ENCODE assay signal across 15 cellular contexts in genomic region chr1:166489356-166489669, GRCh38.
DNase-seq lines count a peak whose midpoint lies in the region; ATAC-seq lines count a peak whose summit lies in the region.
"Had no signal": no experiment of that assay in that cellular context is flagged by ENCODE, and none has a peak within 500 bp of the region (broad histone marks: within the 10 kb centered on the region; RNA-seq: fewer than 3 reads in every experiment).

No MANE protein-coding gene starts in this region.

- DNase-seq in CD4-positive, CD25-positive, alpha-beta regulatory T cell, result no peak
- no peak for DNase-seq in Jurkat, Clone E6-1 (ENCODE audit: low read depth, low spot score)
- DNase-seq in adipocyte (ENCODE audit: low read depth) (no peak), epidermal melanocyte (ENCODE audit: insufficient read length, low spot score) (no peak)
- no peak for DNase-seq in activated CD4-positive, alpha-beta T cell treated with anti-CD3 and anti-CD28 coated beads for 4 hours
- DNase-seq in activated T-cell treated with anti-CD3 and anti-CD28 coated beads, Interleukin-2, amount 50 U/mL, for 48 hours, result no peak
- no peak for DNase-seq in stimulated activated CD4-positive, alpha-beta T cell treated with anti-CD3 and anti-CD28 coated beads, Interleukin-2, amount 100 ng/mL, for 48 hours
- DNase-seq: endodermal cell, H9, NCI-H2081, NCI-H748 treated with DMSO at 0.1 percent for 48 hours had no signal

- H3K4me1 Mint-ChIP-seq in CD4-positive, CD25-positive, alpha-beta regulatory T cell, result peaks cover 0 to 19% (median 9%) of the 10 kb centered on the region in 4 donors
- H3K4me1 Mint-ChIP-seq: endodermal cell, H9 had no signal

- H3K4me3 Mint-ChIP-seq in CD4-positive, CD25-positive, alpha-beta regulatory T cell, result no peak overlapping the region
- H3K4me3 Mint-ChIP-seq: endodermal cell, H9 had no signal

- H3K4me3 ChIP-seq in CD4-positive, CD25-positive, alpha-beta regulatory T cell (ENCODE audit: low read depth, low read length), result peak overlapping the region; percentile 83
- peak overlapping the region; percentile 48; the same call in 1 of the 2 replicates for H3K4me3 ChIP-seq in Jurkat, Clone E6-1 (ENCODE audit: low read length)
- H3K4me3 ChIP-seq in adipocyte (ENCODE audit: low read length) (peak overlapping the region; percentile 78), skeletal muscle tissue (ENCODE audit: low read length in 3 of 3) (peak overlapping the region in 2 of 3 donors; percentile 42 to 44)

- no peak for ATAC-seq in CD4-positive, CD25-positive, alpha-beta regulatory T cell (ENCODE audit: low read depth in 2 of 2)

- H3K4me1 ChIP-seq in CD4-positive, CD25-positive, alpha-beta regulatory T cell (ENCODE audit: control insufficient read depth, insufficient read depth, low read length, poor library complexity, severe bottlenecking), result peaks cover 21% of the 10 kb centered on the region
- H3K4me1 ChIP-seq in adipocyte (ENCODE audit: control insufficient read depth, insufficient read depth, low read length) (peaks cover 5% of the 10 kb centered on the region), skeletal muscle tissue (ENCODE audit: control insufficient read depth in 3 of 3, insufficient read depth in 3 of 3, low read length in 3 of 3) (peaks cover 0 to 2% (median 0%) of the 10 kb centered on the region in 3 donors)
- H3K4me1 ChIP-seq: parathyroid adenoma had no signal

- peak overlapping the region; percentile 80 for H3K27ac ChIP-seq in CD4-positive, CD25-positive, alpha-beta regulatory T cell (ENCODE audit: insufficient read depth, low read length, poor library complexity, severe bottlenecking)
- no peak overlapping the region for H3K27ac ChIP-seq in skeletal muscle tissue (ENCODE audit: low read depth, low read length)
- H3K27ac ChIP-seq: parathyroid adenoma had no signal

- H3K9ac ChIP-seq in adipocyte (ENCODE audit: low read length) (peak overlapping the region; percentile 64), skeletal muscle tissue (ENCODE audit: low read depth in 1 of 3, low read length in 3 of 3) (peak overlapping the region in 1 of 3 donors; percentile 40)
- H3K9ac ChIP-seq: parathyroid adenoma had no signal

- H3K27ac Mint-ChIP-seq in CD4-positive, CD25-positive, alpha-beta regulatory T cell, result no peak overlapping the region
- H3K27ac Mint-ChIP-seq: CD14-positive monocyte, endodermal cell, H9 had no signal

- peaks cover 4% of the 10 kb centered on the region for H3K36me3 Mint-ChIP-seq in CD4-positive, CD25-positive, alpha-beta regulatory T cell
- H3K36me3 Mint-ChIP-seq: CD14-positive monocyte had no signal

- H3K9me3 Mint-ChIP-seq in CD4-positive, CD25-positive, alpha-beta regulatory T cell, result peaks cover 0 to 8% (median 0%) of the 10 kb centered on the region in 7 donors
- H3K9me3 Mint-ChIP-seq: immature natural killer cell had no signal

- H3K9me3 ChIP-seq in CD4-positive, CD25-positive, alpha-beta regulatory T cell (ENCODE audit: control insufficient read depth in 2 of 2, low read length in 2 of 2), result no peaks in the 10 kb centered on the region
- no peaks in the 10 kb centered on the region for H3K9me3 ChIP-seq in adipocyte (ENCODE audit: control insufficient read depth, low read length)
- H3K9me3 ChIP-seq in skeletal muscle tissue (ENCODE audit: control insufficient read depth in 3 of 3, low read length in 3 of 3), result peaks cover 0 to 3% (median 0%) of the 10 kb centered on the region in 3 donors

- no peaks in the 10 kb centered on the region for H3K27me3 ChIP-seq in CD4-positive, CD25-positive, alpha-beta regulatory T cell (ENCODE audit: control insufficient read depth, insufficient read depth, low read length)
- H3K27me3 ChIP-seq in adipocyte (replicated peaks; ENCODE audit: control insufficient read depth, insufficient read depth, low read length) (no peaks in the 10 kb centered on the region), skeletal muscle tissue (ENCODE audit: control insufficient read depth in 3 of 3, insufficient read depth in 3 of 3, low read length in 3 of 3) (no peaks in the 10 kb centered on the region)

- H3K27me3 Mint-ChIP-seq in CD4-positive, CD25-positive, alpha-beta regulatory T cell, result peaks cover 9% of the 10 kb centered on the region

- no peaks in the 10 kb centered on the region for H3K36me3 ChIP-seq in CD4-positive, CD25-positive, alpha-beta regulatory T cell (ENCODE audit: control insufficient read depth, insufficient read depth, low read length)
- H3K36me3 ChIP-seq in adipocyte (ENCODE audit: control insufficient read depth, insufficient read depth, low read length, severe bottlenecking) (no peaks in the 10 kb centered on the region), skeletal muscle tissue (ENCODE audit: control insufficient read depth in 3 of 3, insufficient read depth in 3 of 3, low read length in 3 of 3) (no peaks in the 10 kb centered on the region)
